7 cellular contexts compared by ENCODE assay signal in the genomic region with DNA sequence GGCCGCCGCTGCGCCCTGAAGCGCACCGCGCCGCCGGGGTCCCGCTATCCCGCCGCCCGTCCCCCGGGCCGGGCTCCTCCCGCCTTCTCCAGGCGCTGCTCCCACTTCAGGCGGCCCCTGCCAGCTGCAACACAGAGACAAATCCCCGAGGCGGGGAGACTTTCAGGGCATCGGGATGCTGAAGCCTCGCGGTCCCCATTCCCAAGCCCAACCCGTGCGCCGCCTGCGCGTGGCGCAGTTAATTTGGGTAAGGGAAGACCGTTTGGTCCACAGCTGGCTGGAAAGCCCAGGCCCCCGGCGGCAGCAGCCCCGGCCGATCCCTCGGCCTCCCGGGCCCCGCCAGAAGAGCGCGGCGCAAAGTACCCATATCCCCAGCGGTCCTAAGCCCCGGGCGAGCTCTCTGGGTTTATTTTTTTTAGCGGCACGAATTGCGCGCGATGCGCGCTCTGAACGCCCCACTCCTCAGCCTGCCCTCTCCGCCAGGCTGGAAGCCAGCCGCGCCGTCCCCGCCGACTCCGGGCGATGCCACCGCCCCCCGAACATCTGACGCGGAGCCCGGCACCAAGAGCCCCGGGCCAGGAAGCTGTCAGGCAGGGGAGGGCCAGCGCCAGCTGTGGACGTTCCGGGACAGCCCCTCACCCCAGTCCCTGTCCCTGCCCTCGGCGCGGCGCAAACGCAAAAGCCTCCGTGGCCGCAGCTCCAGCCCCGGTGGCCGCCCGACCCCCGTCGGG. TPM values are rescaled to one million over a fixed set of nuclear protein-coding genes. Genes with fewer than 3 reads are reported as not detected.
DNase-seq lines count a peak whose midpoint lies in the region; ATAC-seq and TF ChIP-seq lines count a peak whose summit lies in the region.

No MANE protein-coding gene starts in this region.

- H3K27ac ChIP-seq in HUES64 (ENCODE audit: low read depth, low read length) (no peak overlapping the region), angular gyrus (ENCODE audit: low read depth, low read length) (peak overlapping the region; percentile 79)

- no peaks in the 10 kb centered on the region for H3K36me3 Mint-ChIP-seq in progenitor cell of endocrine pancreas (ENCODE audit: insufficient read depth)

- H3K27me3 Mint-ChIP-seq in progenitor cell of endocrine pancreas = peaks cover 68% of the 10 kb centered on the region

- DNase-seq in GM13976 (ENCODE audit: low spot score) (peak; percentile 68), hepatic stellate cell (ENCODE audit: low spot score) (peak; percentile 58), progenitor cell of endocrine pancreas (ENCODE audit: low spot score, unreplicated experiment) (peak; percentile 27), NCI-H187 treated with DMSO at 0.1 percent for 48 hours (lab: John Stamatoyannopoulos, UW) (no peak)

- H3K4me3 ChIP-seq in HUES64 (ENCODE audit: low read length) = peak overlapping the region; percentile 70

- H3K9me3 Mint-ChIP-seq in progenitor cell of endocrine pancreas (ENCODE audit: low read depth) = no peaks in the 10 kb centered on the region

- TF ChIP-seq CTCF in GM13976 (IDR thresholded peaks at IDR 0.05; ENCODE audit: borderline replicate concordance, control extremely low read depth, extremely low read depth, insufficient read depth, missing control alignments) (no peak), progenitor cell of endocrine pancreas (IDR thresholded peaks at IDR 0.05; ENCODE audit: unreplicated experiment) (peak; percentile 11)

- H3K9me3 ChIP-seq in HUES64 (ENCODE audit: insufficient read depth, low read depth, low read length) = no peaks in the 10 kb centered on the region

- ATAC-seq in GM21529 (IDR thresholded peaks at IDR 0.05; ENCODE audit: unreplicated experiment) = peak; percentile 53

- under 1% methylated on average over 79 of the region's 79 CpGs for WGBS in HUES64

- H3K4me1 ChIP-seq in HUES64 (ENCODE audit: insufficient read depth, low read length) = peaks cover 13% of the 10 kb centered on the region; the same call in 1 of the 2 replicates

- no peaks in the 10 kb centered on the region for H3K36me3 ChIP-seq in HUES64 (ENCODE audit: insufficient read depth, low read length)

- H3K9ac ChIP-seq in HUES64 (ENCODE audit: low read depth, low read length) = peak overlapping the region; percentile 74

- peaks cover 51% of the 10 kb centered on the region for H3K27me3 ChIP-seq in HUES64 (ENCODE audit: insufficient read depth, low read length)

- in situ Hi-C loops in GM13976 (cut with MboI; ENCODE audit: low sequenced_read_pairs, unreplicated experiment) = loop anchor here (25.0 kb wide), 1 partner anchor 283 kb away; no protein-coding TSS in a partner anchor

- peak overlapping the region; percentile 73 for H3K4me3 Mint-ChIP-seq in progenitor cell of endocrine pancreas (ENCODE audit: low read depth)

- H3K27ac Mint-ChIP-seq in progenitor cell of endocrine pancreas = no peak overlapping the region

- H3K4me1 Mint-ChIP-seq in progenitor cell of endocrine pancreas (ENCODE audit: low read depth) = peaks cover 4% of the 10 kb centered on the region

RNA-seq across cellular contexts. Expression of gene FBN1, which starts 0.5 kb away (rescaled TPM):
- 5.3 TPM for polyA plus RNA-seq in HUES64 (2013, experiment 1 of 2)
- 5.4 TPM for polyA plus RNA-seq in HUES64 (2013, experiment 2 of 2)
- 3.3 and 3.9 TPM in 2 replicates for total RNA-seq in progenitor cell of endocrine pancreas
